ENCODE assay signal across 9 cellular contexts in the genomic region with DNA sequence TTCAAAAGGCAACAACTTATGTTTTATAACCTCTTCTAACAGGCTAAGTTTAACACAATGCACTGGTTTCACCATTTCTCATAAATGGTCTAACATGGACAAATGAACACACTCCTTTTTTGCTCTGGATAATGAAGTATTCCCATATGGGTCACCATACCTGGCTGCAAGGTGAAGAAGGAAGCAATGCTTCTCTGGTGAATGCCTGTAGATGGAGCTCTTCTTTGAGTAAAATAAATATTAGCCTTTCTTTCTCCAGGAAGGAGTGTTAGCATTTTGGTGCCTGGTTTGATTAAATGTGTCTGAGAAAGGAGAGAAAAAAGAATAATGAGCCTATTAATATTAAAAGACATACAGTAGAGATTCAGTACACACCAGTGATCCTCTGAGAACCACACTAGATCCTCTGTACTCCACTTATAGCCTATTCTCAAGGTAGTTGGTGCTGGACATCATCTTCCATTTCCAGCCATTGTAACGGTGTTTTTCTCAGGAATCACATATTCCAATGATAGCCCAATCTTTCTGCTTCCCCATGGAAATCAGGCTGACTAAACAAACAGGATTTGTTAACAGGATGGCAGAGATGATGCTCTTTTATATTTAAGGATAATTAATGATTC. TPM values are rescaled to one million over a fixed set of nuclear protein-coding genes. Genes with fewer than 3 reads are reported as not detected.
DNase-seq lines count a peak whose midpoint lies in the region; ATAC-seq, FAIRE-seq and TF ChIP-seq lines count a peak whose summit lies in the region.
"Had no signal": no experiment of that assay in that cellular context is flagged by ENCODE, and none has a peak within 500 bp of the region (broad histone marks: within the 10 kb centered on the region; RNA-seq: fewer than 3 reads in every experiment).

No MANE protein-coding gene starts in this region.

- H3K14ac ChIP-seq in H1 (ENCODE audit: insufficient read length), result no peak overlapping the region

- no peak for FAIRE-seq in H1 (lab: Jason Lieb, UNC)

- peak; percentile 48 to 52 for TF ChIP-seq RAD21 in H1 (IDR thresholded peaks at IDR 0.05 in 1 of 2, conservative IDR thresholded peaks at IDR 0.05 in 1 of 2; ENCODE audit: low read depth in 2 of 2, low read length in 2 of 2)

- no peak overlapping the region for H2BK12ac ChIP-seq in H1 (ENCODE audit: low read depth, low read length)

- DNase-seq in NCI-H510A treated with DMSO at 0.1 percent for 48 hours (lab: John Stamatoyannopoulos, UW) (peak; percentile 44), NCI-H510A (lab: John Stamatoyannopoulos, UW) (no peak), NCI-H1694 (lab: John Stamatoyannopoulos, UW) (peak; percentile 25), H1 (ENCODE audit: low read depth in 1 of 2, low spot score in 2 of 2) (no peak), renal cortical epithelial cell (ENCODE audit: low read depth) (peak; percentile 59), midbrain (lab: John Stamatoyannopoulos, UW) (no peak)
- DNase-seq: activated effector memory CD4-positive, alpha-beta T cell treated with anti-CD3 and anti-CD28 coated beads, Interleukin-2, amount 50 U/mL, for 16 hours had no signal

- no peak for TF ChIP-seq POLR2A in H1 (IDR thresholded peaks at IDR 0.05; ENCODE audit: control extremely low read depth in 1 of 2, low read depth in 2 of 2, low read length in 2 of 2)

- no peak overlapping the region for H4K5ac ChIP-seq in H1 (ENCODE audit: insufficient read length, low read depth, low read length)

- H3K36me3 ChIP-seq in H1 (ENCODE audit: control insufficient read depth in 2 of 4, insufficient read depth in 4 of 4, low read length in 3 of 4), result peaks cover 10 to 41% (median 29%) of the 10 kb centered on the region in 4 experiments

- H3K4ac ChIP-seq in H1 (replicated peaks; ENCODE audit: insufficient read length, low read depth, low read length), result no peak overlapping the region

- ATAC-seq in GM19397 (IDR thresholded peaks at IDR 0.05; ENCODE audit: unreplicated experiment) (no peak), GM19467 (IDR thresholded peaks at IDR 0.05; ENCODE audit: unreplicated experiment) (no peak)

- H3K4me2 ChIP-seq in H1 (ENCODE audit: insufficient read depth in 1 of 2, low read depth in 2 of 2, low read length in 2 of 2), result no peak overlapping the region

- H2BK15ac ChIP-seq in H1 (ENCODE audit: low read length), result no peak overlapping the region

- H4K20me1 ChIP-seq in H1 (replicated peaks in 1 of 2; ENCODE audit: control insufficient read depth in 1 of 2, insufficient read depth in 2 of 2, low read length in 2 of 2), result peaks cover 0 to 4% of the 10 kb centered on the region in 2 experiments

- H3K9me3 ChIP-seq in H1 (ENCODE audit: insufficient read depth in 2 of 2, low read depth in 1 of 2, low read length in 1 of 2), result no peaks in the 10 kb centered on the region

- no peak overlapping the region for H3K4me3 ChIP-seq in H1 (ENCODE audit: extremely low read depth in 1 of 4, insufficient read depth in 2 of 4, low read depth in 3 of 4, low read length in 4 of 4)

- no peaks in the 10 kb centered on the region for H3K27me3 ChIP-seq in H1 (replicated peaks in 1 of 4; ENCODE audit: control insufficient read depth in 3 of 4, extremely low read depth in 1 of 4, insufficient read depth in 3 of 4, low read length in 3 of 4)

- H2AFZ ChIP-seq in H1 (ENCODE audit: low read length), result no peak overlapping the region

- WGBS in H1 (ENCODE audit: extremely low coverage in 1 of 2, insufficient coverage in 1 of 2, insufficient read length in 1 of 2, insufficient replicate concordance in 2 of 2, low coverage in 1 of 2, low lambda C conversion rate in 2 of 2, missing lambda C conversion rate in 1 of 2), 2 experiments, result 87% methylated on average over 1 of the region's 1 CpG; no CpG with 5 or more reads in 1 of the 2 experiments

- CTCF ChIA-PET in H1 (lab: Charles Lee; ENCODE audit: partially characterized antibody), result interaction anchor here (0.7 to 1.5 kb wide), 16 partner anchors 13 to 192 kb away, joined by 3 to 7 read pairs (median 3); no protein-coding TSS in a partner anchor

- H2AK5ac ChIP-seq in H1 (ENCODE audit: low read depth, low read length), result no peak overlapping the region

- no peak overlapping the region for H4K8ac ChIP-seq in H1 (ENCODE audit: extremely low read depth, insufficient read depth, low read length)

- H3K4me1 ChIP-seq in H1 (replicated peaks in 1 of 4; ENCODE audit: control insufficient read depth in 3 of 4, insufficient read depth in 4 of 4, low read length in 3 of 4), result no peaks in the 10 kb centered on the region

- H3K23ac ChIP-seq in H1 (ENCODE audit: insufficient read length), result no peak overlapping the region

- peaks cover 0 to 23% of the 10 kb centered on the region in 2 experiments; a peak in 2 of 4 replicates for H3K79me2 ChIP-seq in H1 (ENCODE audit: control insufficient read depth in 1 of 2, insufficient read depth in 2 of 2, low read length in 2 of 2)

- no peak overlapping the region for H3K18ac ChIP-seq in H1 (ENCODE audit: extremely low read depth, low read length)

- no peak overlapping the region for H2BK120ac ChIP-seq in H1 (replicated peaks; ENCODE audit: low read depth, low read length)

- no peak overlapping the region for H3K56ac ChIP-seq in H1 (replicated peaks; ENCODE audit: insufficient read length, low read depth, low read length)

- H3K27ac ChIP-seq in H1 (ENCODE audit: low read depth, low read length), result no peak overlapping the region

- TF ChIP-seq EP300 in H1 (IDR thresholded peaks at IDR 0.05; ENCODE audit: borderline replicate concordance in 1 of 2, low read depth in 2 of 2, low read length in 2 of 2), result no peak

- POLR2A ChIA-PET in H1 (lab: Charles Lee; ENCODE audit: partially characterized antibody), result interaction anchor here (0.9 to 1.0 kb wide), 2 partner anchors 10 to 21 kb away, joined by 3 to 4 read pairs; no protein-coding TSS in a partner anchor

- no peaks in the 10 kb centered on the region; the same call in 1 of the 2 replicates for H3K79me1 ChIP-seq in H1 (ENCODE audit: low read depth, low read length)

- H4K91ac ChIP-seq in H1 (replicated peaks; ENCODE audit: insufficient read length, low read length), result no peak overlapping the region

- peak in 2 of 3 experiments; percentile 43 to 47; a peak in 3 of 4 replicates for TF ChIP-seq CTCF in H1 (IDR thresholded peaks at IDR 0.05; ENCODE audit: control extremely low read depth in 1 of 3, insufficient read depth in 1 of 3, low read depth in 1 of 3, low read length in 3 of 3)

- no peak overlapping the region for H2BK20ac ChIP-seq in H1 (ENCODE audit: low read length)

- H3K23me2 ChIP-seq in H1 (ENCODE audit: low read depth, low read length), result no peaks in the 10 kb centered on the region

- no peak overlapping the region for H2BK5ac ChIP-seq in H1 (ENCODE audit: low read depth, low read length)

- no peak overlapping the region for H3K9ac ChIP-seq in H1 (replicated peaks in 1 of 4; ENCODE audit: extremely low read depth in 1 of 4, low read depth in 3 of 4, low read length in 3 of 4)

TF ChIP-seq in H1, 55 proteins besides CTCF, POLR2A, EP300 and RAD21 (continues in another document):
- no peak for TF ChIP-seq BACH1 (IDR thresholded peaks at IDR 0.05; ENCODE audit: low read length)
- TF ChIP-seq POU5F1 (IDR thresholded peaks at IDR 0.05; ENCODE audit: low read depth, low read length), result no peak
- TF ChIP-seq KDM1A (IDR thresholded peaks at IDR 0.05; ENCODE audit: borderline replicate concordance, low read length), result no peak

RNA-seq across cellular contexts. Expression of gene MTFR1L, which starts 17.6 kb away (rescaled TPM):
- total RNA-seq in H1 (2021; fragmentation: NEBNext Ultra II Directional; extraction: Animal tissue kit (Norgen Biotek cat#: 25700)), result 20.8 and 23.1 TPM in 2 replicates
- polyA plus RNA-seq in H1 (2011; rRNA removed), result 23.1 and 39.9 TPM in 2 replicates
- 25.9 TPM for polyA plus RNA-seq in H1 (2011; cell fraction: cytosol; rRNA removed)
- 27.3 TPM for polyA plus RNA-seq in H1 (2011; cell fraction: nucleus; rRNA removed)
- 20.5 to 26.2 TPM (median 22.8 TPM) in 4 replicates for polyA plus RNA-seq in H1 (2012, experiment 1 of 2)
- 21.2 TPM for polyA plus RNA-seq in H1 (2012, experiment 2 of 2)
- polyA plus RNA-seq in H1 (2013, experiment 1 of 2), result 17.5 TPM
- polyA plus RNA-seq in H1 (2013, experiment 2 of 2), result 15.3 TPM
- polyA minus RNA-seq in H1 (2011; rRNA and poly(A)+ RNA removed), result 23.2 and 27.4 TPM in 2 replicates
- polyA minus RNA-seq in H1 (2011; cell fraction: cytosol; rRNA and poly(A)+ RNA removed), result 10.6 TPM
- 16.7 TPM for polyA minus RNA-seq in H1 (2011; cell fraction: nucleus; rRNA and poly(A)+ RNA removed)
- 20.1 and 40.1 TPM in 2 replicates for total RNA-seq in renal cortical epithelial cell

RNA-seq across cellular contexts. Expression of gene AUNIP, which starts 21.9 kb away (rescaled TPM):
- total RNA-seq in H1 (2021; fragmentation: NEBNext Ultra II Directional; extraction: Animal tissue kit (Norgen Biotek cat#: 25700)), result 22.9 and 23.2 TPM in 2 replicates
- polyA plus RNA-seq in H1 (2011; rRNA removed), result 15.4 and 18.6 TPM in 2 replicates
- 16.5 TPM for polyA plus RNA-seq in H1 (2011; cell fraction: cytosol; rRNA removed)
- polyA plus RNA-seq in H1 (2011; cell fraction: nucleus; rRNA removed), result 13.9 TPM
- 14.8 to 20.4 TPM (median 15.7 TPM) in 4 replicates for polyA plus RNA-seq in H1 (2012, experiment 1 of 2)
- polyA plus RNA-seq in H1 (2012, experiment 2 of 2), result 12.1 TPM
- polyA plus RNA-seq in H1 (2013, experiment 1 of 2), result 14.6 TPM
- polyA plus RNA-seq in H1 (2013, experiment 2 of 2), result 15.5 TPM
- 19.1 and 23.3 TPM in 2 replicates for polyA minus RNA-seq in H1 (2011; rRNA and poly(A)+ RNA removed)
- polyA minus RNA-seq in H1 (2011; cell fraction: cytosol; rRNA and poly(A)+ RNA removed), result 12.3 TPM
- polyA minus RNA-seq in H1 (2011; cell fraction: nucleus; rRNA and poly(A)+ RNA removed), result 29.0 TPM
- 0.89 and 5.7 TPM in 2 replicates for total RNA-seq in renal cortical epithelial cell

RNA-seq across cellular contexts. Expression of gene SELENON, which starts 37.4 kb away (rescaled TPM):
- total RNA-seq in H1 (2021; fragmentation: NEBNext Ultra II Directional; extraction: Animal tissue kit (Norgen Biotek cat#: 25700)), result 77.4 and 77.6 TPM in 2 replicates
- polyA plus RNA-seq in H1 (2011; rRNA removed), result 43.0 and 67.3 TPM in 2 replicates
- polyA plus RNA-seq in H1 (2011; cell fraction: cytosol; rRNA removed), result 36.6 TPM
- polyA plus RNA-seq in H1 (2011; cell fraction: nucleus; rRNA removed), result 58.6 TPM
- 72.8 to 99.4 TPM (median 83.9 TPM) in 4 replicates for polyA plus RNA-seq in H1 (2012, experiment 1 of 2)
- polyA plus RNA-seq in H1 (2012, experiment 2 of 2), result 89.8 TPM
- 103 TPM for polyA plus RNA-seq in H1 (2013, experiment 1 of 2)
- polyA plus RNA-seq in H1 (2013, experiment 2 of 2), result 109 TPM
- 25.4 and 44.6 TPM in 2 replicates for polyA minus RNA-seq in H1 (2011; rRNA and poly(A)+ RNA removed)
- polyA minus RNA-seq in H1 (2011; cell fraction: cytosol; rRNA and poly(A)+ RNA removed), result 47.6 TPM
- 23.2 TPM for polyA minus RNA-seq in H1 (2011; cell fraction: nucleus; rRNA and poly(A)+ RNA removed)
- 7.3 and 38.9 TPM in 2 replicates for total RNA-seq in renal cortical epithelial cell

RNA-seq across cellular contexts. Expression of gene PAQR7, which starts 38.1 kb away (rescaled TPM):
- 7.3 and 7.7 TPM in 2 replicates for total RNA-seq in H1 (2021; fragmentation: NEBNext Ultra II Directional; extraction: Animal tissue kit (Norgen Biotek cat#: 25700))
- polyA plus RNA-seq in H1 (2011; rRNA removed), result 7.4 and 9.0 TPM in 2 replicates
- 6.5 TPM for polyA plus RNA-seq in H1 (2011; cell fraction: cytosol; rRNA removed)
- polyA plus RNA-seq in H1 (2011; cell fraction: nucleus; rRNA removed), result 6.1 TPM
- polyA plus RNA-seq in H1 (2012, experiment 1 of 2), result 6.2 to 8.2 TPM (median 7.5 TPM) in 4 replicates
- polyA plus RNA-seq in H1 (2012, experiment 2 of 2), result 6.0 TPM
- 7.1 TPM for polyA plus RNA-seq in H1 (2013, experiment 1 of 2)
- 8.3 TPM for polyA plus RNA-seq in H1 (2013, experiment 2 of 2)
- polyA minus RNA-seq in H1 (2011; rRNA and poly(A)+ RNA removed), result 10.1 and 10.5 TPM in 2 replicates
- polyA minus RNA-seq in H1 (2011; cell fraction: cytosol; rRNA and poly(A)+ RNA removed), result 7.6 TPM
- 4.5 TPM for polyA minus RNA-seq in H1 (2011; cell fraction: nucleus; rRNA and poly(A)+ RNA removed)
- total RNA-seq in renal cortical epithelial cell, result 18.2 and 20.7 TPM in 2 replicates

Comparison
In these comparisons a context has a peak if more than half of its experiments do, and no peak if none do; other contexts are left out.
1. DNase-seq: peak in NCI-H510A treated with DMSO at 0.1 percent for 48 hours (single experiment), NCI-H1694 (single experiment) and renal cortical epithelial cell (single experiment); none in NCI-H510A (single experiment), H1 (0 of 2) and midbrain (single experiment).